Comparison of ENCODE assay signal across 8 cellular contexts in genomic region chr7:148772297-148773089, GRCh38.
DNase-seq lines count a peak whose midpoint lies in the region; ATAC-seq and TF ChIP-seq lines count a peak whose summit lies in the region.

No MANE protein-coding gene starts in this region.

- H3K4me3 Mint-ChIP-seq in CD4-positive, CD25-positive, alpha-beta regulatory T cell, result peak overlapping the region in 2 of 4 donors; percentile 5 to 81

- peak; percentile 66 to 69 for ATAC-seq in CD4-positive, CD25-positive, alpha-beta regulatory T cell (ENCODE audit: low read depth in 2 of 2)
- ATAC-seq in HG02884 (IDR thresholded peaks at IDR 0.05; ENCODE audit: unreplicated experiment) (no peak), HG02623 (IDR thresholded peaks at IDR 0.05; ENCODE audit: unreplicated experiment) (no peak)

- TF ChIP-seq POLR2A in NB4 (IDR thresholded peaks at IDR 0.05; ENCODE audit: extremely low read depth, insufficient read length), result no peak

- peak overlapping the region; percentile 84 to 89 (median 88) for H3K27ac Mint-ChIP-seq in CD4-positive, CD25-positive, alpha-beta regulatory T cell

- H3K27me3 Mint-ChIP-seq in CD4-positive, CD25-positive, alpha-beta regulatory T cell, result no peaks in the 10 kb centered on the region

- H3K9me3 ChIP-seq in CD4-positive, CD25-positive, alpha-beta regulatory T cell (ENCODE audit: control insufficient read depth in 2 of 2, low read length in 2 of 2), result no peaks in the 10 kb centered on the region
- H3K9me3 ChIP-seq in adipocyte (ENCODE audit: control insufficient read depth, low read length), result no peaks in the 10 kb centered on the region

- peaks cover 30% of the 10 kb centered on the region for H3K36me3 Mint-ChIP-seq in CD4-positive, CD25-positive, alpha-beta regulatory T cell

- H3K36me3 ChIP-seq in CD4-positive, CD25-positive, alpha-beta regulatory T cell (ENCODE audit: control insufficient read depth, insufficient read depth, low read length), result peaks cover 44% of the 10 kb centered on the region
- H3K36me3 ChIP-seq in adipocyte (ENCODE audit: control insufficient read depth, insufficient read depth, low read length, severe bottlenecking), result peaks cover 69% of the 10 kb centered on the region

- no peak overlapping the region for H3K9ac ChIP-seq in adipocyte (ENCODE audit: low read length)

- peak overlapping the region; percentile 58 for H3K27ac ChIP-seq in CD4-positive, CD25-positive, alpha-beta regulatory T cell (ENCODE audit: insufficient read depth, low read length, poor library complexity, severe bottlenecking)

- H3K4me1 Mint-ChIP-seq in CD4-positive, CD25-positive, alpha-beta regulatory T cell, result peaks cover 26 to 40% (median 36%) of the 10 kb centered on the region in 4 donors

- TF ChIP-seq CTCF in NB4 (IDR thresholded peaks at IDR 0.05; ENCODE audit: low read depth, low read length), result no peak

- peaks cover 19% of the 10 kb centered on the region for H3K4me1 ChIP-seq in CD4-positive, CD25-positive, alpha-beta regulatory T cell (ENCODE audit: control insufficient read depth, insufficient read depth, low read length, poor library complexity, severe bottlenecking)
- peaks cover 12% of the 10 kb centered on the region for H3K4me1 ChIP-seq in adipocyte (ENCODE audit: control insufficient read depth, insufficient read depth, low read length)

- no peaks in the 10 kb centered on the region for H3K9me3 Mint-ChIP-seq in CD4-positive, CD25-positive, alpha-beta regulatory T cell

- peak in 1 of 3 donors; percentile 38 for DNase-seq in CD4-positive, CD25-positive, alpha-beta regulatory T cell
- DNase-seq in NB4 (ENCODE audit: low read depth), result peak; percentile 67
- peak; percentile 57 for DNase-seq in adipocyte (ENCODE audit: low read depth)
- DNase-seq in non-pigmented ciliary epithelial cell (ENCODE audit: low read depth), result peak; percentile 87
- DNase-seq in effector CD4-positive, alpha-beta T cell, result no peak
- no peak for DNase-seq in epidermal melanocyte (ENCODE audit: insufficient read length, low spot score)

- no peaks in the 10 kb centered on the region for H3K27me3 ChIP-seq in CD4-positive, CD25-positive, alpha-beta regulatory T cell (ENCODE audit: control insufficient read depth, insufficient read depth, low read length)
- H3K27me3 ChIP-seq in adipocyte (replicated peaks; ENCODE audit: control insufficient read depth, insufficient read depth, low read length), result no peaks in the 10 kb centered on the region

- H3K4me3 ChIP-seq in CD4-positive, CD25-positive, alpha-beta regulatory T cell (ENCODE audit: low read depth, low read length), result peak overlapping the region; percentile 65
- H3K4me3 ChIP-seq in NB4 (ENCODE audit: low read depth, low read length) (no peak overlapping the region), adipocyte (ENCODE audit: low read length) (no peak overlapping the region)

Comparison
In these comparisons a context has a peak if more than half of its experiments do, and no peak if none do; other contexts are left out.
1. ATAC-seq: peak in CD4-positive, CD25-positive, alpha-beta regulatory T cell (2 of 2); none in HG02884 (single experiment) and HG02623 (single experiment).
2. DNase-seq: peak in NB4 (single experiment), adipocyte (single experiment) and non-pigmented ciliary epithelial cell (single experiment); none in effector CD4-positive, alpha-beta T cell (single experiment) and epidermal melanocyte (single experiment).